ENCODE assay signal across 8 cellular contexts in genomic region chr10:60434418-60435046, GRCh38. TPM values are rescaled to one million over a fixed set of nuclear protein-coding genes. Genes with fewer than 3 reads are reported as not detected.
DNase-seq lines count a peak whose midpoint lies in the region; ATAC-seq and TF ChIP-seq lines count a peak whose summit lies in the region.

No MANE protein-coding gene starts in this region.

- in situ Hi-C loops in astrocyte of the cerebellum (cut with HindIII; ENCODE audit: low sequenced_read_pairs) = loop anchor here (25.0 kb wide), 3 partner anchors 203 to 322 kb away; no protein-coding TSS in a partner anchor

- TF ChIP-seq CTCF in astrocyte of the cerebellum (IDR thresholded peaks at IDR 0.05; ENCODE audit: low read depth, low read length, missing control alignments) (peak; percentile 63), thyroid gland (IDR thresholded peaks at IDR 0.05) (peak; percentile 39 to 89 (median 66))

- H3K4me1 ChIP-seq in thyroid gland = peaks cover 9 to 10% of the 10 kb centered on the region in 2 donors

- TF ChIP-seq POLR2A in thyroid gland (IDR thresholded peaks at IDR 0.05) = no peak

- no peaks in the 10 kb centered on the region for H3K9me3 ChIP-seq in thyroid gland

- no peaks in the 10 kb centered on the region for H3K36me3 ChIP-seq in thyroid gland

- 64 to 66% methylated on average over 3 of the region's 3 CpGs for WGBS in thyroid gland, 2 donors

- H3K4me3 ChIP-seq in astrocyte of the cerebellum (ENCODE audit: low read depth, low read length) (no peak overlapping the region), thyroid gland (replicated peaks in 1 of 3) (no peak overlapping the region)

- DNase-seq in Ammon's horn (ENCODE audit: low spot score) (peak; percentile 88), NCI-H146 treated with DMSO at 0.1 percent for 48 hours (lab: John Stamatoyannopoulos, UW; ENCODE audit: unreplicated experiment) (peak; percentile 35), astrocyte of the cerebellum (ENCODE audit: low read depth) (peak; percentile 65), iPS-NIHi11 (ENCODE audit: low spot score) (peak; percentile 49), thyroid gland (peak; percentile 44 to 49)

- intact Hi-C loops in thyroid gland (cut with DNase I) = loop anchor here (10.0 kb wide), 2 partner anchors 230 to 340 kb away; no protein-coding TSS in a partner anchor

- H3K27me3 ChIP-seq in thyroid gland = no peaks in the 10 kb centered on the region

- H3K27ac ChIP-seq in thyroid gland = no peak overlapping the region

- peak; percentile 52 for ATAC-seq in GM18498 (IDR thresholded peaks at IDR 0.05; ENCODE audit: unreplicated experiment)
- ATAC-seq in HG03354 (IDR thresholded peaks at IDR 0.05; ENCODE audit: poor library complexity, severe bottlenecking, unreplicated experiment) = no peak
- ATAC-seq in GM19328 (IDR thresholded peaks at IDR 0.05; ENCODE audit: unreplicated experiment) = no peak

RNA-seq across cellular contexts. Expression of gene ANK3, which starts 44.9 kb away (rescaled TPM):
- total RNA-seq in thyroid gland = 100 to 1,000 TPM in 3 of 4 donors, 10 to 100 TPM in 1; 56.6 to 118 (median 115) TPM

Comparison
In these comparisons a context has a peak if more than half of its experiments do, and no peak if none do; other contexts are left out.
1. DNase-seq: peak in every context shown above with its lines; median percentile 88 in Ammon's horn; 65 in astrocyte of the cerebellum; 49 in iPS-NIHi11; 46 in thyroid gland; 35 in NCI-H146 treated with DMSO at 0.1 percent for 48 hours.